ENCODE assay signal across 1 cellular context in genomic region chr2:112020561-112020960, GRCh38.
TF ChIP-seq lines count a peak whose summit lies in the region.

No MANE protein-coding gene starts in this region.

TF ChIP-seq in H1, 55 proteins besides CTCF, POLR2A, EP300 and RAD21:
- TF ChIP-seq KDM1A (IDR thresholded peaks at IDR 0.05; ENCODE audit: borderline replicate concordance, low read length): no peak
- no peak for TF ChIP-seq RNF2 (IDR thresholded peaks at IDR 0.05; ENCODE audit: borderline replicate concordance, low read depth, low read length, missing control alignments, poor library complexity, severe bottlenecking)
- no peak for TF ChIP-seq SIRT6 (IDR thresholded peaks at IDR 0.05; ENCODE audit: low read length)
- TF ChIP-seq CHD7 (IDR thresholded peaks at IDR 0.05; ENCODE audit: insufficient replicate concordance, low read length): no peak
- no peak for TF ChIP-seq USF2 (IDR thresholded peaks at IDR 0.05; ENCODE audit: low read length)
- TF ChIP-seq TAF7 (optimal IDR thresholded peaks at IDR 0.05; ENCODE audit: borderline replicate concordance, low read depth, low read length): no peak
- no peak for TF ChIP-seq NANOG (IDR thresholded peaks at IDR 0.05; ENCODE audit: insufficient read depth, low read depth, low read length, poor library complexity, severe bottlenecking)
- no peak for TF ChIP-seq NRF1 (IDR thresholded peaks at IDR 0.05; ENCODE audit: low read depth, low read length)
- no peak for TF ChIP-seq YY1 (IDR thresholded peaks at IDR 0.05; ENCODE audit: low read depth, low read length)
- no peak for TF ChIP-seq HDAC6 (IDR thresholded peaks at IDR 0.05; ENCODE audit: low read depth, low read length)
- no peak for TF ChIP-seq TBP (IDR thresholded peaks at IDR 0.05; ENCODE audit: low read depth, low read length)
- TF ChIP-seq TCF12 (IDR thresholded peaks at IDR 0.05; ENCODE audit: low read depth, low read length): no peak
- no peak for TF ChIP-seq CBX8 (IDR thresholded peaks at IDR 0.05; ENCODE audit: borderline replicate concordance, low read depth, low read length)
